ENCODE assay signal across 1 cellular context in genomic region chr1:54094001-54094729, GRCh38.
A peak's percentile ranks its signal among the peaks of the same experiment; 100 is the strongest.
TF ChIP-seq lines count a peak whose summit lies in the region.

No MANE protein-coding gene starts in this region.

TF ChIP-seq in HepG2, 621 proteins besides CTCF, POLR2A, EP300 and RAD21 (continued from another document):
- TF ChIP-seq, protein P1, sequence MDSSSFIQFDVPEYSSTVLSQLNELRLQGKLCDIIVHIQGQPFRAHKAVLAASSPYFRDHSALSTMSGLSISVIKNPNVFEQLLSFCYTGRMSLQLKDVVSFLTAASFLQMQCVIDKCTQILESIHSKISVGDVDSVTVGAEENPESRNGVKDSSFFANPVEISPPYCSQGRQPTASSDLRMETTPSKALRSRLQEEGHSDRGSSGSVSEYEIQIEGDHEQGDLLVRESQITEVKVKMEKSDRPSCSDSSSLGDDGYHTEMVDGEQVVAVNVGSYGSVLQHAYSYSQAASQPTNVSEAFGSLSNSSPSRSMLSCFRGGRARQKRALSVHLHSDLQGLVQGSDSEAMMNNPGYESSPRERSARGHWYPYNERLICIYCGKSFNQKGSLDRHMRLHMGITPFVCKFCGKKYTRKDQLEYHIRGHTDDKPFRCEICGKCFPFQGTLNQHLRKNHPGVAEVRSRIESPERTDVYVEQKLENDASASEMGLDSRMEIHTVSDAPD (CRISPR knock-in tag; IDR thresholded peaks at IDR 0.05) = no peak
- TF ChIP-seq ZNF382 (CRISPR knock-in tag; IDR thresholded peaks at IDR 0.05; ENCODE audit: borderline replicate concordance) = no peak
- peak; percentile 13; the same call in 1 of the 2 replicates for TF ChIP-seq HNF4A (CRISPR knock-in tag; IDR thresholded peaks at IDR 0.05)
- no peak for TF ChIP-seq ZNF567 (CRISPR knock-in tag; IDR thresholded peaks at IDR 0.05; ENCODE audit: borderline replicate concordance)
- TF ChIP-seq KAT2B (IDR thresholded peaks at IDR 0.05; ENCODE audit: borderline replicate concordance, low read depth, low read length) = no peak
- no peak for TF ChIP-seq CSRNP1 (CRISPR knock-in tag; IDR thresholded peaks at IDR 0.05)
- TF ChIP-seq, protein P2, sequence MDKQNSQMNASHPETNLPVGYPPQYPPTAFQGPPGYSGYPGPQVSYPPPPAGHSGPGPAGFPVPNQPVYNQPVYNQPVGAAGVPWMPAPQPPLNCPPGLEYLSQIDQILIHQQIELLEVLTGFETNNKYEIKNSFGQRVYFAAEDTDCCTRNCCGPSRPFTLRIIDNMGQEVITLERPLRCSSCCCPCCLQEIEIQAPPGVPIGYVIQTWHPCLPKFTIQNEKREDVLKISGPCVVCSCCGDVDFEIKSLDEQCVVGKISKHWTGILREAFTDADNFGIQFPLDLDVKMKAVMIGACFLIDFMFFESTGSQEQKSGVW (CRISPR knock-in tag; IDR thresholded peaks at IDR 0.05; ENCODE audit: borderline replicate concordance) = no peak
- no peak for TF ChIP-seq NCOR1 (IDR thresholded peaks at IDR 0.05; ENCODE audit: borderline replicate concordance, low read length)
- TF ChIP-seq ZNF614 (CRISPR knock-in tag; IDR thresholded peaks at IDR 0.05; ENCODE audit: borderline replicate concordance) = no peak
- TF ChIP-seq PAXIP1 (CRISPR knock-in tag; conservative IDR thresholded peaks at IDR 0.05) = peak; percentile 58
- no peak for TF ChIP-seq ZBTB7A (CRISPR knock-in tag; IDR thresholded peaks at IDR 0.05)
- TF ChIP-seq YEATS4 (CRISPR knock-in tag; IDR thresholded peaks at IDR 0.05; ENCODE audit: borderline replicate concordance) = no peak
- TF ChIP-seq ZSCAN22 (CRISPR knock-in tag; IDR thresholded peaks at IDR 0.05) = no peak
- TF ChIP-seq SAP130 (CRISPR knock-in tag; IDR thresholded peaks at IDR 0.05; ENCODE audit: low read depth) = no peak
- TF ChIP-seq, protein P3, sequence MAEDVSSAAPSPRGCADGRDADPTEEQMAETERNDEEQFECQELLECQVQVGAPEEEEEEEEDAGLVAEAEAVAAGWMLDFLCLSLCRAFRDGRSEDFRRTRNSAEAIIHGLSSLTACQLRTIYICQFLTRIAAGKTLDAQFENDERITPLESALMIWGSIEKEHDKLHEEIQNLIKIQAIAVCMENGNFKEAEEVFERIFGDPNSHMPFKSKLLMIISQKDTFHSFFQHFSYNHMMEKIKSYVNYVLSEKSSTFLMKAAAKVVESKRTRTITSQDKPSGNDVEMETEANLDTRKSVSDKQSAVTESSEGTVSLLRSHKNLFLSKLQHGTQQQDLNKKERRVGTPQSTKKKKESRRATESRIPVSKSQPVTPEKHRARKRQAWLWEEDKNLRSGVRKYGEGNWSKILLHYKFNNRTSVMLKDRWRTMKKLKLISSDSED (CRISPR knock-in tag; IDR thresholded peaks at IDR 0.05) = no peak
- peak; percentile 68 for TF ChIP-seq FOXA3 (CRISPR knock-in tag; IDR thresholded peaks at IDR 0.05)
- peak; percentile 54; the same call in 1 of the 2 replicates for TF ChIP-seq ELF3 (CRISPR knock-in tag; IDR thresholded peaks at IDR 0.05)
